ENCODE assay signal across 10 cellular contexts in genomic region chr22:19879996-19880785, GRCh38. TPM values are rescaled to one million over a fixed set of nuclear protein-coding genes. Genes with fewer than 3 reads are reported as not detected.
DNase-seq lines count a peak whose midpoint lies in the region; ATAC-seq and TF ChIP-seq lines count a peak whose summit lies in the region.
"Had no signal": no experiment of that assay in that cellular context is flagged by ENCODE, and none has a peak within 500 bp of the region (broad histone marks: within the 10 kb centered on the region; RNA-seq: fewer than 3 reads in every experiment).

No MANE protein-coding gene starts in this region.

- no peak overlapping the region for H2AFZ ChIP-seq in DND-41 (ENCODE audit: low read depth, low read length)
- H2AFZ ChIP-seq in trophoblast cell (ENCODE audit: insufficient read depth, low read length, poor library complexity) = peak overlapping the region; percentile 33

- H2BK5ac ChIP-seq in trophoblast cell (ENCODE audit: low read depth, low read length, poor library complexity) = peak overlapping the region; percentile 48

- intact Hi-C loops in cardiac septum (cut with DNase I) = no loop called here

- no peak overlapping the region for H3K4me3 ChIP-seq in DND-41 (ENCODE audit: low read depth in 1 of 2, low read length in 2 of 2)
- H3K4me3 ChIP-seq in trophoblast cell (ENCODE audit: low read depth, low read length) = no peak overlapping the region

- peak overlapping the region; percentile 86 for H4K91ac ChIP-seq in trophoblast cell (ENCODE audit: low read depth, low read length)

- H4K20me1 ChIP-seq in DND-41 (ENCODE audit: insufficient read depth, low read length) = no peaks in the 10 kb centered on the region

- peak overlapping the region; percentile 70 for H3K4ac ChIP-seq in trophoblast cell (ENCODE audit: low read depth, low read length)

- H4K8ac ChIP-seq in trophoblast cell (ENCODE audit: low read depth, low read length) = peak overlapping the region; percentile 56

- H3K9ac ChIP-seq in DND-41 (ENCODE audit: low read depth, low read length) (no peak overlapping the region), trophoblast cell (ENCODE audit: low read length) (no peak overlapping the region)

- H2BK120ac ChIP-seq in trophoblast cell (ENCODE audit: insufficient read depth, low read length, poor library complexity) = peak overlapping the region; percentile 90

- no peaks in the 10 kb centered on the region for H3K36me3 ChIP-seq in DND-41 (ENCODE audit: insufficient read depth, low read length)
- no peaks in the 10 kb centered on the region for H3K36me3 ChIP-seq in KOPT-K1 (ENCODE audit: insufficient read depth, low read length)
- no peaks in the 10 kb centered on the region for H3K36me3 ChIP-seq in trophoblast cell (ENCODE audit: control insufficient read depth in 1 of 2, insufficient read depth in 2 of 2, low read length in 2 of 2)

- TF ChIP-seq CTCF in DND-41 (IDR thresholded peaks at IDR 0.05; ENCODE audit: borderline replicate concordance, extremely low read depth, low read length, poor library complexity, severe bottlenecking) = no peak

- no peaks in the 10 kb centered on the region for H3K27me3 ChIP-seq in DND-41 (ENCODE audit: insufficient read depth, low read length, poor library complexity)
- no peaks in the 10 kb centered on the region for H3K27me3 ChIP-seq in trophoblast cell (ENCODE audit: insufficient read depth, low read length)

- no peaks in the 10 kb centered on the region for H3K9me3 ChIP-seq in DND-41 (ENCODE audit: insufficient read depth, low read length, severe bottlenecking)
- H3K9me3 ChIP-seq in KOPT-K1 (ENCODE audit: insufficient read depth, low read length, poor library complexity, severe bottlenecking) = no peaks in the 10 kb centered on the region
- H3K9me3 ChIP-seq in trophoblast cell (ENCODE audit: insufficient read depth, low read depth, low read length) = peaks cover 3% of the 10 kb centered on the region

- H3K14ac ChIP-seq in trophoblast cell (ENCODE audit: low read length) = peak overlapping the region; percentile 88

- H3K79me1 ChIP-seq in trophoblast cell (ENCODE audit: low read length) = peaks cover 49% of the 10 kb centered on the region

- no CpG with 5 or more reads among the region's 34 CpGs for WGBS in trophoblast cell (ENCODE audit: extremely low coverage, insufficient coverage, insufficient read length)

- H4K12ac ChIP-seq in trophoblast cell (ENCODE audit: low read depth, low read length) = no peak overlapping the region

- H3K23ac ChIP-seq in trophoblast cell (ENCODE audit: low read length) = no peak overlapping the region

- H3K27ac ChIP-seq in DND-41 (ENCODE audit: low read length) (peak overlapping the region; percentile 39), KOPT-K1 (ENCODE audit: low read depth, low read length, poor library complexity, severe bottlenecking) (peak overlapping the region; percentile 24), trophoblast cell (ENCODE audit: low read depth, low read length) (no peak overlapping the region)

- H3K18ac ChIP-seq in trophoblast cell (ENCODE audit: low read length) = peak overlapping the region; percentile 83

- no peak overlapping the region for H3K4me2 ChIP-seq in DND-41 (ENCODE audit: insufficient read depth, low read length)
- no peak overlapping the region for H3K4me2 ChIP-seq in trophoblast cell (ENCODE audit: low read length)

- H2BK12ac ChIP-seq in trophoblast cell (ENCODE audit: low read length) = peak overlapping the region; percentile 97

- H3K79me2 ChIP-seq in DND-41 (ENCODE audit: insufficient read depth, low read length) (no peaks in the 10 kb centered on the region), trophoblast cell (ENCODE audit: control insufficient read depth, insufficient read depth, low read length, poor library complexity) (peaks cover 21% of the 10 kb centered on the region)

- H3K4me1 ChIP-seq in DND-41 (ENCODE audit: insufficient read depth, low read length) = no peaks in the 10 kb centered on the region
- H3K4me1 ChIP-seq in trophoblast cell (ENCODE audit: control insufficient read depth in 1 of 2, insufficient read depth in 2 of 2, low read length in 2 of 2) = peaks cover 35 to 38% of the 10 kb centered on the region in 2 experiments

- no peak for ATAC-seq in DND-41 (ENCODE audit: insufficient read depth, low read depth)
- ATAC-seq in HG03108 (IDR thresholded peaks at IDR 0.05; ENCODE audit: unreplicated experiment) = no peak
- no peak for ATAC-seq in GM21423 (IDR thresholded peaks at IDR 0.05; ENCODE audit: unreplicated experiment)
- ATAC-seq: natural killer cell treated with Interleukin-12 subunit alpha and Interleukin-12 subunit beta and Interleukin-15 and Interleukin-18, amount 100 ng/mL, for 72 hours had no signal

- no peak for DNase-seq in DND-41
- peak; percentile 67 for DNase-seq in cardiac septum (ENCODE audit: low spot score)
- DNase-seq in trophoblast cell = no peak
- no peak for DNase-seq in amniotic stem cell (lab: John Stamatoyannopoulos, UW)
- no peak for DNase-seq in activated CD4-positive, alpha-beta T cell treated with anti-CD3 and anti-CD28 coated beads, Interleukin-2, amount 50 U/mL, for 1 hour
- DNase-seq: DMS53 had no signal

- H2AK5ac ChIP-seq in trophoblast cell (ENCODE audit: low read length) = peak overlapping the region; percentile 87

RNA-seq across cellular contexts. Expression of gene GNB1L, which starts 25.5 kb away (rescaled TPM):
- 2.0 TPM for total RNA-seq in cardiac septum
- 10.4 and 11.5 TPM in 2 replicates for polyA plus RNA-seq in trophoblast cell (2013)

RNA-seq across cellular contexts. Expression of gene RTL10, which starts 25.5 kb away (rescaled TPM):
- 6.3 TPM for total RNA-seq in cardiac septum
- 10.8 and 11.6 TPM in 2 replicates for polyA plus RNA-seq in trophoblast cell (2013)
